ENCODE assay signal across 14 cellular contexts in genomic region chr12:132422057-132423043, GRCh38.
DNase-seq lines count a peak whose midpoint lies in the region; ATAC-seq and TF ChIP-seq lines count a peak whose summit lies in the region.
"Had no signal": no experiment of that assay in that cellular context is flagged by ENCODE, and none has a peak within 500 bp of the region (broad histone marks: within the 10 kb centered on the region; RNA-seq: fewer than 3 reads in every experiment).

No MANE protein-coding gene starts in this region.

- H3K36me3 ChIP-seq in esophagus muscularis mucosa (no peaks in the 10 kb centered on the region), transverse colon (no peaks in the 10 kb centered on the region)
- H3K36me3 ChIP-seq: cardiac muscle cell had no signal

- ATAC-seq in right cardiac atrium (no peak), left ventricle myocardium superior (no peak), GM21447 (IDR thresholded peaks at IDR 0.05; ENCODE audit: unreplicated experiment) (no peak)

- H3K9me3 ChIP-seq in right cardiac atrium (ENCODE audit: control insufficient read depth, low read length) (peaks cover 2% of the 10 kb centered on the region), esophagus muscularis mucosa (no peaks in the 10 kb centered on the region), transverse colon (no peaks in the 10 kb centered on the region)

- TF ChIP-seq POLR2A in esophagus muscularis mucosa (IDR thresholded peaks at IDR 0.05; ENCODE audit: low read depth) (no peak), transverse colon (IDR thresholded peaks at IDR 0.05) (no peak)

- DNase-seq in right cardiac atrium (peak in 2 of 3 donors; percentile 16 to 22), left ventricle myocardium superior (no peak), NCI-H2171 treated with DMSO at 0.1 percent for 48 hours (lab: John Stamatoyannopoulos, UW) (peak; percentile 85), fibroblast of the conjunctiva (ENCODE audit: low read depth) (peak; percentile 62), SIG-M5 (lab: John Stamatoyannopoulos, UW) (no peak), esophagus muscularis mucosa (ENCODE audit: extremely low spot score) (no peak), transverse colon (no peak)
- DNase-seq: activated T-cell treated with anti-CD3 and anti-CD28 coated beads, Interleukin-2, amount 50 U/mL, for 4 hours; NCI-H2227 treated with DMSO at 0.1 percent for 48 hours; stimulated activated CD4-positive, alpha-beta T cell treated with anti-CD3 and anti-CD28 coated beads, Interleukin-4, amount 100 ng/mL, for 4 hours had no signal

- no peak for TF ChIP-seq CTCF in esophagus muscularis mucosa (IDR thresholded peaks at IDR 0.05)
- TF ChIP-seq CTCF in transverse colon (IDR thresholded peaks at IDR 0.05), result no peak

- no peak overlapping the region for H3K4me3 ChIP-seq in right cardiac atrium (ENCODE audit: low read length)
- H3K4me3 ChIP-seq in esophagus muscularis mucosa, result no peak overlapping the region
- H3K4me3 ChIP-seq in transverse colon, result no peak overlapping the region
- H3K4me3 ChIP-seq: cardiac muscle cell had no signal

- no peak for TF ChIP-seq EP300 in esophagus muscularis mucosa (IDR thresholded peaks at IDR 0.05)
- no peak for TF ChIP-seq EP300 in transverse colon (IDR thresholded peaks at IDR 0.05; ENCODE audit: low read depth)

- H3K27ac ChIP-seq in right cardiac atrium (ENCODE audit: low read length), result no peak overlapping the region
- no peak overlapping the region for H3K27ac ChIP-seq in esophagus muscularis mucosa (replicated peaks in 1 of 4)
- no peak overlapping the region for H3K27ac ChIP-seq in transverse colon
- H3K27ac ChIP-seq: cardiac muscle cell, epithelial cell of prostate, HL-60 had no signal

- in situ Hi-C loops in transverse colon (cut with MboI; ENCODE audit: low pct_ligation_motif_present in 1 of 4, low pct_unique_long_range_greater_than_20kb in 1 of 4, low sequenced_read_pairs in 3 of 4), result loop anchor here (10.0 to 25.0 kb wide), 4 partner anchors 90 to 192 kb away; partner anchors contain the start of genes LRCOL1 (in 4 of the 4) and P2RX2 (in 4 of the 4)

- 54% methylated on average over 16 of the region's 16 CpGs for WGBS in right cardiac atrium
- 77% methylated on average over 13 of the region's 16 CpGs for WGBS in esophagus muscularis mucosa
- 52 to 65% methylated on average over 7 to 16 of the region's 16 CpGs for WGBS in transverse colon (ENCODE audit: low coverage in 1 of 2), 2 donors

- intact Hi-C loops in right cardiac atrium (cut with DNase I), result no loop called here
- intact Hi-C loops in left ventricle myocardium superior (cut with micrococcal nuclease), result no loop called here
- intact Hi-C loops in esophagus muscularis mucosa (cut with DNase I), result no loop called here
- intact Hi-C loops in transverse colon (cut with DNase I; ENCODE audit: low total_unique reads), result no loop called here

- H3K27me3 ChIP-seq in right cardiac atrium (ENCODE audit: control insufficient read depth, insufficient read depth) (no peaks in the 10 kb centered on the region), esophagus muscularis mucosa (peaks cover 0 to 99% (median 15%) of the 10 kb centered on the region in 4 donors), transverse colon (peaks cover 77% of the 10 kb centered on the region)

- H3K4me1 ChIP-seq in right cardiac atrium (ENCODE audit: control insufficient read depth, insufficient read depth, low read length) (no peaks in the 10 kb centered on the region), esophagus muscularis mucosa (no peaks in the 10 kb centered on the region), transverse colon (no peaks in the 10 kb centered on the region)

Comparison
In these comparisons a context has a peak if more than half of its experiments do, and no peak if none do; other contexts are left out.
1. DNase-seq: peak in right cardiac atrium (2 of 3), NCI-H2171 treated with DMSO at 0.1 percent for 48 hours (single experiment) and fibroblast of the conjunctiva (single experiment); none in left ventricle myocardium superior (single experiment), SIG-M5 (single experiment), esophagus muscularis mucosa (single experiment) and transverse colon (single experiment).